In genomic region chr2:227819398-227819697, GRCh38 we compare ENCODE assay signal across 1 cellular context.
TF ChIP-seq lines count a peak whose summit lies in the region.

No MANE protein-coding gene starts in this region.

TF ChIP-seq in endothelial cell of umbilical vein, 7 proteins besides CTCF, POLR2A, EP300 and RAD21:
- TF ChIP-seq EZH2 (IDR thresholded peaks at IDR 0.05; ENCODE audit: borderline replicate concordance, low read depth, low read length, severe bottlenecking) (no peak), FOS (IDR thresholded peaks at IDR 0.05; ENCODE audit: borderline replicate concordance, insufficient read depth, low read length) (no peak), GATA2 (IDR thresholded peaks at IDR 0.05; ENCODE audit: insufficient read depth, insufficient read length, low read depth, low read length) (no peak), MYC (IDR thresholded peaks at IDR 0.05; ENCODE audit: low read depth, low read length) (no peak), POLR2AphosphoS5 (IDR thresholded peaks at IDR 0.05; ENCODE audit: insufficient read depth, low read depth, low read length) (no peak), JUN (IDR thresholded peaks at IDR 0.05; ENCODE audit: borderline replicate concordance, insufficient read depth, insufficient read length, low read depth) (no peak), MAX (IDR thresholded peaks at IDR 0.05; ENCODE audit: insufficient read depth, insufficient read length) (no peak)
TF ChIP-seq in endothelial cell of umbilical vein: peak in this region for 0.
